In genomic region chr3:153163349-153164008, GRCh38 we compare ENCODE assay signal across 8 cellular contexts. TPM values are rescaled to one million over a fixed set of nuclear protein-coding genes. Genes with fewer than 3 reads are reported as not detected.
DNase-seq lines count a peak whose midpoint lies in the region; ATAC-seq and TF ChIP-seq lines count a peak whose summit lies in the region.

No MANE protein-coding gene starts in this region.

- H3K36me3 Mint-ChIP-seq in T-helper 17 cell (ENCODE audit: low read depth): peaks cover 2% of the 10 kb centered on the region

- H2AFZ ChIP-seq in fibroblast of lung (ENCODE audit: low read length): peak overlapping the region; percentile 43
- H2AFZ ChIP-seq in parathyroid adenoma: peak overlapping the region; percentile 94

- no peak for TF ChIP-seq CTCF in cardiac muscle cell (IDR thresholded peaks at IDR 0.05; ENCODE audit: low read depth, low read length)
- TF ChIP-seq CTCF in fibroblast of lung (conservative IDR thresholded peaks at IDR 0.05 in 1 of 2, IDR thresholded peaks at IDR 0.05 in 1 of 2; ENCODE audit: low read depth in 1 of 2, low read length in 2 of 2): no peak
- no peak for TF ChIP-seq CTCF in parathyroid adenoma (IDR thresholded peaks at IDR 0.05)

- DNase-seq in cardiac muscle cell (ENCODE audit: low read depth in 1 of 2, low spot score in 1 of 2): peak; percentile 7 to 45
- DNase-seq in left ventricle myocardium superior: no peak
- no peak for DNase-seq in T-helper 17 cell
- DNase-seq in fibroblast of lung (ENCODE audit: low read depth in 2 of 2): peak; percentile 48 to 50
- DNase-seq in activated CD4-positive, CD25-positive, alpha-beta regulatory T cell treated with anti-CD3 and anti-CD28 coated beads, Interleukin-2, amount 50 U/mL, for 72 hours: no peak
- DNase-seq in islet precursor cell: no peak
- no peak for DNase-seq in stimulated activated CD4-positive, alpha-beta T cell treated with anti-CD3 and anti-CD28 coated beads, Interleukin-15, amount 100 ng/mL, for 24 hours

- intact Hi-C loops in left ventricle myocardium superior (cut with micrococcal nuclease): loop anchor here (10.0 kb wide), 1 partner anchor 121 kb away; no protein-coding TSS in a partner anchor

- H3K4me1 ChIP-seq in cardiac muscle cell (ENCODE audit: low read depth) (peaks cover 13% of the 10 kb centered on the region), fibroblast of lung (ENCODE audit: control insufficient read depth, extremely low read depth, insufficient read depth, low read length) (peaks cover 2% of the 10 kb centered on the region), parathyroid adenoma (no peaks in the 10 kb centered on the region)

- no peaks in the 10 kb centered on the region for H4K20me1 ChIP-seq in fibroblast of lung (ENCODE audit: control insufficient read depth, extremely low read depth, insufficient read depth, low read length)

- H3K9me3 ChIP-seq in cardiac muscle cell (ENCODE audit: low read depth) (no peaks in the 10 kb centered on the region), T-helper 17 cell (ENCODE audit: control insufficient read depth, low read length, poor library complexity, severe bottlenecking) (no peaks in the 10 kb centered on the region), fibroblast of lung (ENCODE audit: control insufficient read depth, insufficient read depth, low read depth, low read length) (no peaks in the 10 kb centered on the region), parathyroid adenoma (ENCODE audit: control insufficient read depth, low read length) (no peaks in the 10 kb centered on the region)

- peak overlapping the region; percentile 98 for H3K4me3 Mint-ChIP-seq in T-helper 17 cell

- H3K9ac ChIP-seq in fibroblast of lung (ENCODE audit: insufficient read depth, low read length) (peak overlapping the region; percentile 79), parathyroid adenoma (peak overlapping the region; percentile 43)

- H3K27me3 ChIP-seq in cardiac muscle cell: no peaks in the 10 kb centered on the region
- H3K27me3 ChIP-seq in fibroblast of lung (ENCODE audit: control insufficient read depth, insufficient read depth, low read length): no peaks in the 10 kb centered on the region
- H3K27me3 ChIP-seq in parathyroid adenoma (ENCODE audit: control insufficient read depth, insufficient read depth, low read length): no peaks in the 10 kb centered on the region

- H3K36me3 ChIP-seq in cardiac muscle cell (no peaks in the 10 kb centered on the region), fibroblast of lung (ENCODE audit: control insufficient read depth, insufficient read depth, low read length) (no peaks in the 10 kb centered on the region), parathyroid adenoma (ENCODE audit: control insufficient read depth, insufficient read depth, low read length) (no peaks in the 10 kb centered on the region)

- H3K4me2 ChIP-seq in fibroblast of lung (ENCODE audit: extremely low read depth, insufficient read depth, low read length): peak overlapping the region; percentile 87
- peak overlapping the region; percentile 90 for H3K4me2 ChIP-seq in parathyroid adenoma (ENCODE audit: low read length)

- H3K27ac ChIP-seq in cardiac muscle cell (no peak overlapping the region), fibroblast of lung (ENCODE audit: insufficient read depth, low read length) (peak overlapping the region; percentile 72), parathyroid adenoma (peak overlapping the region; percentile 92)

- peaks cover 45% of the 10 kb centered on the region for H3K4me1 Mint-ChIP-seq in T-helper 17 cell

- peaks cover 60% of the 10 kb centered on the region for H3K79me2 ChIP-seq in fibroblast of lung (ENCODE audit: control insufficient read depth, insufficient read depth, low read length)
- H3K79me2 ChIP-seq in parathyroid adenoma: peaks cover 4% of the 10 kb centered on the region

- peak overlapping the region; percentile 94 for H3K27ac Mint-ChIP-seq in T-helper 17 cell

- H3K4me3 ChIP-seq in cardiac muscle cell: peak overlapping the region; percentile 67
- peak overlapping the region; percentile 62 to 97 (median 95) for H3K4me3 ChIP-seq in fibroblast of lung (replicated peaks in 1 of 4; ENCODE audit: control extremely low read depth in 1 of 4, insufficient read depth in 1 of 4, low read depth in 3 of 4, low read length in 4 of 4)
- H3K4me3 ChIP-seq in parathyroid adenoma (ENCODE audit: low read depth, low read length): peak overlapping the region; percentile 81

- ATAC-seq in left ventricle myocardium superior (no peak), T-helper 17 cell (no peak)

- H3K27me3 Mint-ChIP-seq in T-helper 17 cell: no peaks in the 10 kb centered on the region

RNA-seq across cellular contexts. Expression of gene RAP2B, which starts 1.5 kb away (rescaled TPM):
- total RNA-seq in cardiac muscle cell (6.9 and 8.2 TPM in 2 replicates), left ventricle myocardium superior (3.3 TPM), T-helper 17 cell (10 to 100 TPM; 19.7 to 34.3 TPM), fibroblast of lung (24.4 and 27.1 TPM in 2 replicates)
- polyA plus RNA-seq in cardiac muscle cell (5.3 and 5.7 TPM in 2 replicates), fibroblast of lung (8.7 and 10.5 TPM in 2 replicates)
- polyA plus RNA-seq in fibroblast of lung (2012): 10.1 and 13.5 TPM in 2 replicates
- 6.4 and 7.7 TPM in 2 replicates for polyA minus RNA-seq in fibroblast of lung (ENCODE audit: low replicate concordance)

Comparison
In these comparisons a context has a peak if more than half of its experiments do, and no peak if none do; other contexts are left out.
1. DNase-seq: peak in cardiac muscle cell (2 of 2) and fibroblast of lung (2 of 2); none in left ventricle myocardium superior (single experiment), T-helper 17 cell (0 of 3), activated CD4-positive, CD25-positive, alpha-beta regulatory T cell treated with anti-CD3 and anti-CD28 coated beads, Interleukin-2, amount 50 U/mL, for 72 hours (single experiment), islet precursor cell (single experiment) and stimulated activated CD4-positive, alpha-beta T cell treated with anti-CD3 and anti-CD28 coated beads, Interleukin-15, amount 100 ng/mL, for 24 hours (single experiment).
2. Peak in every context shown above with its lines, with median percentiles within 50 percentile points of each other: H3K4me3 ChIP-seq.